ENCODE assay signal across 30 cellular contexts in genomic region chr1:207103892-207104373, GRCh38. TPM values are rescaled to one million over a fixed set of nuclear protein-coding genes. Genes with fewer than 3 reads are reported as not detected.
A peak's percentile ranks its signal among the peaks of the same experiment; 100 is the strongest.
DNase-seq lines count a peak whose midpoint lies in the region; ATAC-seq, FAIRE-seq and TF ChIP-seq lines count a peak whose summit lies in the region.
"Had no signal": no experiment of that assay in that cellular context is flagged by ENCODE, and none has a peak within 500 bp of the region (broad histone marks: within the 10 kb centered on the region; RNA-seq: fewer than 3 reads in every experiment).

Gene C4BPA, plus strand, starts transcription at chr1:207104233. Its CDS starts 8,793 bp downstream, at chr1:207113026.

- H3K4me3 ChIP-seq in epithelial cell of esophagus (ENCODE audit: low read length), result no peak within 1 kb of the TSS
- no peak within 1 kb of the TSS for H3K4me3 ChIP-seq in mucosa of descending colon
- H3K4me3 ChIP-seq: skin epidermis, tibial artery had no signal

- FAIRE-seq in RCC 7860 (lab: Jason Lieb, UNC), result no peak
- FAIRE-seq: frontal cortex, HTR-8/SVneo had no signal

- no peaks in the 10 kb centered on the region for H3K9me3 ChIP-seq in mucosa of descending colon
- H3K9me3 ChIP-seq: tibial artery had no signal

- no peaks in the 10 kb centered on the region for H3K36me3 ChIP-seq in mucosa of descending colon (ENCODE audit: low read depth)
- H3K36me3 ChIP-seq: tibial artery had no signal

- DNase-seq in DMS53 treated with DMSO at 0.1 percent for 48 hours (lab: John Stamatoyannopoulos, UW; ENCODE audit: unreplicated experiment), result peak; percentile 8
- peak; percentile 67 to 83 for DNase-seq in NOMO-1 (lab: John Stamatoyannopoulos, UW; ENCODE audit: unreplicated experiment in 2 of 2)
- peak; percentile 4 for DNase-seq in epithelial cell of esophagus (ENCODE audit: low read depth)
- no peak for DNase-seq in mucosa of descending colon
- no peak for DNase-seq in GM19240 (ENCODE audit: insufficient read length, low spot score)
- no peak for DNase-seq in NCI-H510A treated with DMSO at 0.1 percent for 48 hours (lab: John Stamatoyannopoulos, UW)
- DNase-seq in stimulated activated CD4-positive, alpha-beta T cell treated with anti-CD3 and anti-CD28 coated beads, Interleukin-2, amount 100 ng/mL, for 48 hours, result no peak
- DNase-seq in RCC 7860 (ENCODE audit: low spot score), result no peak
- DNase-seq: activated B cell treated with CpG ODN at 0.5 μM for 24 hours; activated CD4-positive, alpha-beta T cell treated with anti-CD3 and anti-CD28 coated beads, Interleukin-2, amount 50 U/mL, for 48 hours; activated gamma-delta T cell treated with Interleukin-2 at 50 U/mL for 16 hours; activated T-cell treated with anti-CD3 and anti-CD28 coated beads for 4 hours; amygdala; CD4-positive, alpha-beta memory T cell; HCEC 1CT; midbrain; NCI-H1694 treated with DMSO at 0.1 percent for 48 hours; NCI-H2227 treated with DMSO at 0.1 percent for 48 hours; NCI-H774; nephron progenitor cell; stimulated activated naive CD8-positive, alpha-beta T cell treated with anti-CD3 and anti-CD28 coated beads, Interleukin-15, Interleukin-2, amounts not matched to agents 100 U/mL and 50 U/mL, for 24 hours; tibial artery had no signal

- H3K4me1 ChIP-seq in mucosa of descending colon (ENCODE audit: low read depth), result no peaks in the 10 kb centered on the region
- H3K4me1 ChIP-seq: tibial artery had no signal

- peak; percentile 89 for ATAC-seq in mucosa of descending colon
- ATAC-seq: esophagus mucosa; Panc1; stimulated activated naive CD8-positive, alpha-beta T cell treated with anti-CD3 and anti-CD28 coated beads, Interleukin-15, Interleukin-2, amounts not matched to agents 100 U/mL and 50 U/mL, for 24 hours had no signal

- intact Hi-C loops in mucosa of descending colon (cut with DNase I, micrococcal nuclease), result no loop called here

- TF ChIP-seq CTCF in epithelial cell of esophagus (IDR thresholded peaks at IDR 0.05; ENCODE audit: insufficient read depth, low read depth, low read length, missing control alignments) (no peak), mucosa of descending colon (IDR thresholded peaks at IDR 0.05) (no peak)

RNA-seq across cellular contexts. Expression of gene C4BPA, which starts in this region (rescaled TPM):
- total RNA-seq in mucosa of descending colon, result 1 to 10 TPM; 1.5 to 5.9 (median 1.9) TPM
- total RNA-seq: activated B cell treated with CpG ODN at 0.5 μM for 24 hours; CD4-positive, alpha-beta memory T cell; Daoy; frontal cortex; kidney epithelial cell; progenitor cell of endocrine pancreas had no signal

Comparison
In these comparisons a context has a peak if more than half of its experiments do, and no peak if none do; other contexts are left out.
1. DNase-seq: peak in DMS53 treated with DMSO at 0.1 percent for 48 hours (single experiment), NOMO-1 (2 of 2) and epithelial cell of esophagus (single experiment); none in mucosa of descending colon (0 of 3), GM19240 (single experiment), NCI-H510A treated with DMSO at 0.1 percent for 48 hours (single experiment), stimulated activated CD4-positive, alpha-beta T cell treated with anti-CD3 and anti-CD28 coated beads, Interleukin-2, amount 100 ng/mL, for 48 hours (0 of 2) and RCC 7860 (single experiment).